ENCODE assay signal across 15 cellular contexts in the genomic region with DNA sequence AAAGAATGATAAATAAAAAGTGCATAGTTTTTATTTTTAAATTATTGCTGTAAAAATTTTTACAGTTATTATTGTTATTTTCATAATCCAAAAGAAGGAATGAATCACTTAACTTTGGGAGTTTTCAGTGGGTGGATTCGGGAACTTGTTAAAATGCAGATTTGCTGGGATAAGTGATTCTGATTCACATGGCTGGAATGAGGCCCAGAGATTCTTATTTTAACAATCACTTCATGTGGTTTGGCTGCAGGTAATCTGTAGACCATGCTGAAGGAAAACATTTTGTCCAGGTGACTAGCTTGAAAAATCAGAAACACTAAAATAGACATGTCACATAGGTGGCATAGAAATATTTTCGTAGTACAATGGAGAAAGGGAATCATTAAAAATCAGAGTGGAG. TPM values are rescaled to one million over a fixed set of nuclear protein-coding genes. Genes with fewer than 3 reads are reported as not detected.
A peak's percentile ranks its signal among the peaks of the same experiment; 100 is the strongest.
DNase-seq lines count a peak whose midpoint lies in the region; ATAC-seq and TF ChIP-seq lines count a peak whose summit lies in the region.
"Had no signal": no experiment of that assay in that cellular context is flagged by ENCODE, and none has a peak within 500 bp of the region (broad histone marks: within the 10 kb centered on the region; RNA-seq: fewer than 3 reads in every experiment).

No MANE protein-coding gene starts in this region.

- H3K79me1 ChIP-seq in H9 (ENCODE audit: insufficient read depth, low read depth, low read length, poor library complexity, severe bottlenecking), result no peaks in the 10 kb centered on the region

- H4K91ac ChIP-seq in H9 (ENCODE audit: insufficient read length, low read depth, low read length), result no peak overlapping the region

- no peak for TF ChIP-seq CTCF in Caco-2 (IDR thresholded peaks at IDR 0.05; ENCODE audit: insufficient read depth in 1 of 2, low read depth in 1 of 2, low read length in 1 of 2, severe bottlenecking in 1 of 2, unreplicated experiment in 1 of 2)
- TF ChIP-seq CTCF in left lung (IDR thresholded peaks at IDR 0.05), result no peak
- no peak for TF ChIP-seq CTCF in Peyer's patch (IDR thresholded peaks at IDR 0.05)
- TF ChIP-seq CTCF in H9 (conservative IDR thresholded peaks at IDR 0.05), result no peak

- peaks cover 12% of the 10 kb centered on the region for H3K9me3 Mint-ChIP-seq in Caco-2 (ENCODE audit: unreplicated experiment)
- peaks cover 32 to 37% of the 10 kb centered on the region in 2 experiments for H3K9me3 Mint-ChIP-seq in H9

- H3K36me3 ChIP-seq in Caco-2 (ENCODE audit: control insufficient read depth, insufficient read depth, low read length) (no peaks in the 10 kb centered on the region; the same call in none of the 2 replicates), MG63 (peaks cover 18% of the 10 kb centered on the region), left lung (peaks cover 0 to 33% of the 10 kb centered on the region in 2 donors), Peyer's patch (peaks cover 0 to 58% (median 0%) of the 10 kb centered on the region in 3 donors)

- DNase-seq in Caco-2 (no peak), MG63 (peak; percentile 5), cerebellar cortex (ENCODE audit: low spot score) (peak; percentile 29), left lung (no peak), Peyer's patch (no peak), H9 (no peak)
- DNase-seq in activated naive CD4-positive, alpha-beta T cell (lab: John Stamatoyannopoulos, UW), result no peak
- no peak for DNase-seq in activated CD4-positive, alpha-beta T cell treated with anti-CD3 and anti-CD28 coated beads, Interleukin-2, amount 50 U/mL, for 48 hours
- DNase-seq: activated naive CD8-positive, alpha-beta T cell treated with anti-CD3 and anti-CD28 coated beads, Interleukin-2, amount 10 ng/mL, durations not matched to agents 7 days and 5 days; NCI-H1092 treated with DMSO at 0.1 percent for 48 hours; NCI-H2227 treated with DMSO at 0.1 percent for 48 hours; occipital lobe; stimulated activated CD4-positive, alpha-beta T cell treated with anti-CD3 and anti-CD28 coated beads, Interleukin-12 subunit alpha, Interleukin-12 subunit beta, amount 100 ng/mL, for 4 hours had no signal

- no peak overlapping the region for H3K4me3 Mint-ChIP-seq in Caco-2 (ENCODE audit: unreplicated experiment)
- no peak overlapping the region for H3K4me3 Mint-ChIP-seq in H9
- H3K4me3 Mint-ChIP-seq: activated naive CD8-positive, alpha-beta T cell treated with anti-CD3 and anti-CD28 coated beads, Interleukin-2, amount 10 ng/mL, durations not matched to agents 7 days and 5 days had no signal

- no peak overlapping the region for H3T11ph ChIP-seq in H9 (ENCODE audit: low read length)

- H3K4me2 ChIP-seq in H9 (ENCODE audit: insufficient read depth, insufficient read length, low read length), result no peak overlapping the region

- no peak overlapping the region for H3K9ac ChIP-seq in H9 (ENCODE audit: extremely low read depth, insufficient read length, low read length)

- no peak overlapping the region for H2BK20ac ChIP-seq in H9 (ENCODE audit: low read depth, low read length, poor library complexity, severe bottlenecking)

- no peak overlapping the region for H2BK120ac ChIP-seq in H9 (ENCODE audit: low read depth, low read length, poor library complexity, severe bottlenecking)

- no peak overlapping the region for H2BK15ac ChIP-seq in H9 (ENCODE audit: low read depth, low read length)

- no peak overlapping the region for H2AFZ ChIP-seq in H9 (ENCODE audit: low read length)

- no peak overlapping the region for H2BK12ac ChIP-seq in H9 (ENCODE audit: insufficient read length, low read depth, low read length)

- CTCF ChIA-PET in Caco-2 (lab: Charles Lee), result no interaction called here

- peak; percentile 52 for ATAC-seq in left lung

- H4K20me1 ChIP-seq in H9 (ENCODE audit: control insufficient read depth, insufficient read depth, insufficient read length), result no peaks in the 10 kb centered on the region

- peaks cover 11% of the 10 kb centered on the region for H3K36me3 Mint-ChIP-seq in Caco-2 (ENCODE audit: insufficient read depth, unreplicated experiment)
- peaks cover 36 to 53% (median 47%) of the 10 kb centered on the region in 3 experiments for H3K36me3 Mint-ChIP-seq in H9 (ENCODE audit: insufficient read depth in 1 of 3, low read depth in 3 of 3)

- H3K27me3 Mint-ChIP-seq in Caco-2 (ENCODE audit: insufficient read depth, unreplicated experiment), result no peaks in the 10 kb centered on the region
- H3K27me3 Mint-ChIP-seq in H9 (ENCODE audit: low read depth), result no peaks in the 10 kb centered on the region
- H3K27me3 Mint-ChIP-seq: activated naive CD8-positive, alpha-beta T cell treated with anti-CD3 and anti-CD28 coated beads, Interleukin-2, amount 10 ng/mL, durations not matched to agents 7 days and 5 days had no signal

- peaks cover 11% of the 10 kb centered on the region for H3K9me3 ChIP-seq in Caco-2
- H3K9me3 ChIP-seq in MG63, result peaks cover 13% of the 10 kb centered on the region
- H3K9me3 ChIP-seq in left lung, result peaks cover 0 to 14% of the 10 kb centered on the region in 2 donors
- H3K9me3 ChIP-seq in Peyer's patch, result no peaks in the 10 kb centered on the region
- H3K9me3 ChIP-seq in H9 (ENCODE audit: control insufficient read depth, low read depth, low read length), result peaks cover 9% of the 10 kb centered on the region
- H3K9me3 ChIP-seq: esophagus muscularis mucosa had no signal

- no peak overlapping the region for H4K8ac ChIP-seq in H9 (replicated peaks; ENCODE audit: insufficient read length, low read depth, low read length)

- H3K4me1 Mint-ChIP-seq in Caco-2 (ENCODE audit: low read depth, unreplicated experiment) (no peaks in the 10 kb centered on the region), H9 (peaks cover 9% of the 10 kb centered on the region in 2 experiments; a peak in 3 of 4 replicates)
- H3K4me1 Mint-ChIP-seq: activated naive CD8-positive, alpha-beta T cell treated with anti-CD3 and anti-CD28 coated beads, Interleukin-2, amount 10 ng/mL, durations not matched to agents 7 days and 5 days had no signal

- H3K14ac ChIP-seq in H9 (ENCODE audit: insufficient read depth, low read length), result no peak overlapping the region

- H3K27me3 ChIP-seq in Caco-2 (replicated peaks; ENCODE audit: control insufficient read depth, insufficient read depth, low read length) (no peaks in the 10 kb centered on the region), MG63 (no peaks in the 10 kb centered on the region), left lung (no peaks in the 10 kb centered on the region), Peyer's patch (no peaks in the 10 kb centered on the region), H9 (ENCODE audit: insufficient read depth, low read length) (no peaks in the 10 kb centered on the region)
- H3K27me3 ChIP-seq: esophagus muscularis mucosa had no signal

- H3K18ac ChIP-seq in H9 (ENCODE audit: insufficient read length, low read depth, low read length), result no peak overlapping the region

- H3K56ac ChIP-seq in H9 (ENCODE audit: insufficient read length, low read depth, low read length), result no peak overlapping the region

- no peak overlapping the region for H3K23ac ChIP-seq in H9 (ENCODE audit: insufficient read length, low read depth, low read length)

- POLR2A ChIA-PET in Caco-2 (lab: Charles Lee), result no interaction called here

- no peak overlapping the region for H3K27ac Mint-ChIP-seq in Caco-2 (ENCODE audit: unreplicated experiment)
- no peak overlapping the region for H3K27ac Mint-ChIP-seq in H9
- H3K27ac Mint-ChIP-seq: activated naive CD8-positive, alpha-beta T cell treated with anti-CD3 and anti-CD28 coated beads, Interleukin-2, amount 10 ng/mL, durations not matched to agents 7 days and 5 days had no signal

- no peaks in the 10 kb centered on the region for H3K79me2 ChIP-seq in H9 (ENCODE audit: insufficient read depth, low read length)

- no peak for TF ChIP-seq POLR2A in Peyer's patch (IDR thresholded peaks at IDR 0.05)

- H4K5ac ChIP-seq in H9 (ENCODE audit: insufficient read length, low read depth, low read length), result no peak overlapping the region

- no CpG with 5 or more reads among the region's 2 CpGs for WGBS in H9 (ENCODE audit: extremely low coverage, insufficient read length, low lambda C conversion rate)

- H3K4me3 ChIP-seq in Caco-2 (ENCODE audit: low read depth, low read length), result no peak overlapping the region
- H3K4me3 ChIP-seq in MG63, result no peak overlapping the region
- no peak overlapping the region for H3K4me3 ChIP-seq in left lung
- no peak overlapping the region for H3K4me3 ChIP-seq in Peyer's patch
- H3K4me3 ChIP-seq: coronary artery, esophagus muscularis mucosa had no signal

- no peak overlapping the region for H3K4ac ChIP-seq in H9 (ENCODE audit: low read depth, low read length)

- H3K27ac ChIP-seq in left lung, result no peak overlapping the region
- no peak overlapping the region for H3K27ac ChIP-seq in Peyer's patch
- H3K27ac ChIP-seq in H9 (ENCODE audit: insufficient read length, low read depth, low read length), result no peak overlapping the region
- H3K27ac ChIP-seq: coronary artery, esophagus muscularis mucosa had no signal

- H3K4me1 ChIP-seq in Caco-2 (no peaks in the 10 kb centered on the region), left lung (no peaks in the 10 kb centered on the region), Peyer's patch (no peaks in the 10 kb centered on the region), H9 (ENCODE audit: insufficient read depth, low read length) (no peaks in the 10 kb centered on the region)
- H3K4me1 ChIP-seq: esophagus muscularis mucosa had no signal

- no peaks in the 10 kb centered on the region for H3K23me2 ChIP-seq in H9 (ENCODE audit: insufficient read length, low read depth, low read length, poor library complexity, severe bottlenecking)

- no peak overlapping the region for H2AK5ac ChIP-seq in H9 (ENCODE audit: insufficient read length, low read length)

- no peak overlapping the region for H2BK5ac ChIP-seq in H9 (ENCODE audit: insufficient read length, low read length)

- TSS peak; percentile 25 for BruUV-seq in Caco-2 (replicated peaks; lab: Mats Ljungman, UMichigan)

- intact Hi-C loops in Caco-2 (cut with micrococcal nuclease; ENCODE audit: unreplicated experiment), result no loop called here
- intact Hi-C loops in left lung (cut with DNase I), result no loop called here

RNA-seq across cellular contexts. Expression of a gene that starts 13.9 kb away (rescaled TPM):
- total RNA-seq in Caco-2 (2022), result 15.4 and 16.9 TPM in 2 replicates
- 3.3 and 4.5 TPM in 2 replicates for total RNA-seq in MG63 (2014; rRNA removed; shearing (Covaris generic); ENCODE audit: low replicate concordance)
- 10 to 100 TPM; 13.0 to 15.5 TPM for total RNA-seq in left lung
- total RNA-seq in Peyer's patch, result 10 to 100 TPM; 31.4 to 74.9 (median 50.6) TPM
- 6.0 and 6.2 TPM in 2 replicates for total RNA-seq in H9 (2021)

Comparison
In these comparisons a context has a peak if more than half of its experiments do, and no peak if none do; other contexts are left out.
1. DNase-seq: peak in MG63 (single experiment) and cerebellar cortex (single experiment); none in Caco-2 (0 of 2), left lung (0 of 2), activated naive CD4-positive, alpha-beta T cell (0 of 4), activated CD4-positive, alpha-beta T cell treated with anti-CD3 and anti-CD28 coated beads, Interleukin-2, amount 50 U/mL, for 48 hours (0 of 2), Peyer's patch (0 of 3) and H9 (single experiment).